21 cellular contexts compared by ENCODE assay signal in the genomic region with DNA sequence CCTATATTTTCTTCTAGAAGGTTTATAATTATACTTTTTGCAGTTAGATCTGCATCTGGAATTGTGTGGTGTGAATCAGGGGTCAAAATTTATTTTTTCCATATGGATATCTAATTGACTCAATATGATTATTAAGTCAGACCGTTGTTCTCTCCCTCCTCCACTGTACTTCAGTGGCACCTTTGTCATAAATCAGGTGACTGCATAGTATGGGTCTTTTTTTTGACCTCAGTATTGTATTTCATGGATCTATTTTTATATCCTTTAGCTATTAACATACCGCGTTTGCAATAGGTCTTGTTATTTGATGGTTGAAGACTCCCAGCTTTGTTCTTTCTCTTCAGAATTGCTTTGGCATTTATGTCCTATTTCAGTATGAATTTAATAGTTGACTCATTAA.
"Had no signal": no experiment of that assay in that cellular context is flagged by ENCODE, and none has a peak within 500 bp of the region (broad histone marks: within the 10 kb centered on the region; RNA-seq: fewer than 3 reads in every experiment).

No MANE protein-coding gene starts in this region.

- H3K27ac ChIP-seq: coronary artery, dorsolateral prefrontal cortex, esophagus muscularis mucosa, gastroesophageal sphincter, heart left ventricle, hepatocyte, left lung, lower lobe of right lung had no signal

- DNase-seq: dermis blood vessel endothelial cell; dorsolateral prefrontal cortex; effector CD4-positive, alpha-beta T cell; effector memory CD4-positive, alpha-beta T cell; foreskin melanocyte; heart left ventricle; hypothalamus; left cardiac atrium; left lung; left ventricle myocardium superior; lower lobe of right lung; mesenchymal stem cell; mucosa of descending colon had no signal

- H3K36me3 ChIP-seq: esophagus muscularis mucosa, gastroesophageal sphincter, heart left ventricle, left lung, lower lobe of right lung had no signal

- H3K27me3 ChIP-seq: esophagus muscularis mucosa, gastroesophageal sphincter, hepatocyte had no signal

- H3K4me1 ChIP-seq: esophagus muscularis mucosa, gastroesophageal sphincter, heart left ventricle, left lung, lower lobe of right lung had no signal

- FAIRE-seq: colon, endothelial cell of umbilical vein, islet of Langerhans, keratinocyte had no signal

- ATAC-seq: gastroesophageal sphincter, heart left ventricle, left cardiac atrium, left lung, left ventricle myocardium superior, lower lobe of right lung, mucosa of descending colon had no signal

- H3K9me3 ChIP-seq: mucosa of descending colon had no signal

- H3K4me3 ChIP-seq: coronary artery, dorsolateral prefrontal cortex, esophagus muscularis mucosa, gastroesophageal sphincter, heart left ventricle, hepatocyte, left lung, lower lobe of right lung, mucosa of descending colon had no signal
